14 cellular contexts compared by ENCODE assay signal in genomic region chr2:179240481-179241451, GRCh38. TPM values are rescaled to one million over a fixed set of nuclear protein-coding genes. Genes with fewer than 3 reads are reported as not detected.
DNase-seq lines count a peak whose midpoint lies in the region; ATAC-seq and TF ChIP-seq lines count a peak whose summit lies in the region.
"Had no signal": no experiment of that assay in that cellular context is flagged by ENCODE, and none has a peak within 500 bp of the region (broad histone marks: within the 10 kb centered on the region; RNA-seq: fewer than 3 reads in every experiment).

No MANE protein-coding gene starts in this region.

- TF ChIP-seq POLR2A in breast epithelium (IDR thresholded peaks at IDR 0.05) = no peak

- H3K27ac ChIP-seq in breast epithelium (peak overlapping the region in 1 of 2 donors; percentile 52), upper lobe of right lung (no peak overlapping the region)
- no peak overlapping the region for H3K27ac ChIP-seq in effector memory CD4-positive, alpha-beta T cell (ENCODE audit: insufficient read depth, low read length, poor library complexity, severe bottlenecking)
- H3K27ac ChIP-seq: KMS-11, vagina, WERI-Rb-1 had no signal

- H3K4me3 Mint-ChIP-seq in MCF 10A (ENCODE audit: unreplicated experiment) = no peak overlapping the region

- POLR2A ChIA-PET in MCF 10A (lab: Yijun Ruan, JAX) = interaction anchor here (1.9 to 2.7 kb wide), 2 partner anchors 14 to 22 kb away, joined by 14 to 17 read pairs; no protein-coding TSS in a partner anchor

- no TSS peak for BruUV-seq in MCF 10A (replicated peaks; lab: Mats Ljungman, UMichigan)

- no peak for TF ChIP-seq CTCF in MCF 10A (IDR thresholded peaks at IDR 0.05; ENCODE audit: unreplicated experiment)
- TF ChIP-seq CTCF in breast epithelium (IDR thresholded peaks at IDR 0.05) = no peak
- peak; percentile 8 for TF ChIP-seq CTCF in fibroblast of pulmonary artery (IDR thresholded peaks at IDR 0.05; ENCODE audit: low read length, missing control alignments)
- TF ChIP-seq CTCF in upper lobe of right lung (IDR thresholded peaks at IDR 0.05) = no peak

- CTCF ChIA-PET in MCF 10A (lab: Yijun Ruan, JAX) = interaction anchor here (0.7 to 1.8 kb wide), 4 partner anchors 7 to 26 kb away, joined by 3 to 11 read pairs (median 5); no protein-coding TSS in a partner anchor

- peak overlapping the region; percentile 77 for H3K27ac Mint-ChIP-seq in MCF 10A (ENCODE audit: low read depth, unreplicated experiment)

- H3K4me1 Mint-ChIP-seq in MCF 10A (ENCODE audit: insufficient read depth, unreplicated experiment) = peaks cover 44% of the 10 kb centered on the region

- H3K9me3 Mint-ChIP-seq in MCF 10A (ENCODE audit: unreplicated experiment) = peaks cover 6% of the 10 kb centered on the region

- H3K4me1 ChIP-seq in breast epithelium (no peaks in the 10 kb centered on the region), upper lobe of right lung (peaks cover 19% of the 10 kb centered on the region)
- no peaks in the 10 kb centered on the region for H3K4me1 ChIP-seq in effector memory CD4-positive, alpha-beta T cell (ENCODE audit: control insufficient read depth, insufficient read depth, low read length, poor library complexity, severe bottlenecking)

- no peaks in the 10 kb centered on the region for H3K27me3 Mint-ChIP-seq in MCF 10A (ENCODE audit: insufficient read depth, unreplicated experiment)

- intact Hi-C loops in MCF 10A (cut with micrococcal nuclease) (no loop called here), breast epithelium (cut with DNase I; ENCODE audit: low total_unique reads) (no loop called here), upper lobe of right lung (cut with DNase I) (no loop called here)

- peak; percentile 26 for ATAC-seq in upper lobe of right lung
- no peak for ATAC-seq in GM19452 (IDR thresholded peaks at IDR 0.05; ENCODE audit: unreplicated experiment)

- H3K4me3 ChIP-seq in breast epithelium (no peak overlapping the region), fibroblast of pulmonary artery (replicated peaks; ENCODE audit: low read depth, low read length) (no peak overlapping the region), upper lobe of right lung (no peak overlapping the region)
- H3K4me3 ChIP-seq in effector memory CD4-positive, alpha-beta T cell (ENCODE audit: insufficient read depth, low read depth, low read length, poor library complexity, severe bottlenecking) = no peak overlapping the region
- H3K4me3 ChIP-seq: vagina had no signal

- DNase-seq in MCF 10A (ENCODE audit: unreplicated experiment) (no peak), breast epithelium (ENCODE audit: low spot score in 2 of 2) (no peak), OCI-M1 (lab: John Stamatoyannopoulos, UW) (peak; percentile 56), fibroblast of pulmonary artery (ENCODE audit: low read depth) (no peak), upper lobe of right lung (no peak), NCI-H2171 (lab: John Stamatoyannopoulos, UW) (no peak)
- no peak for DNase-seq in effector memory CD4-positive, alpha-beta T cell
- DNase-seq: cerebellar nuclear complex, NCI-H2107, SHP77, WERI-Rb-1 had no signal

- H3K27me3 ChIP-seq in breast epithelium (no peaks in the 10 kb centered on the region), upper lobe of right lung (no peaks in the 10 kb centered on the region)
- H3K27me3 ChIP-seq in effector memory CD4-positive, alpha-beta T cell (replicated peaks; ENCODE audit: control insufficient read depth, insufficient read depth, low read length, poor library complexity, severe bottlenecking) = no peaks in the 10 kb centered on the region
- H3K27me3 ChIP-seq: vagina had no signal

- no peaks in the 10 kb centered on the region for H3K36me3 ChIP-seq in breast epithelium
- H3K36me3 ChIP-seq in upper lobe of right lung = no peaks in the 10 kb centered on the region
- no peaks in the 10 kb centered on the region for H3K36me3 ChIP-seq in effector memory CD4-positive, alpha-beta T cell (ENCODE audit: control insufficient read depth, insufficient read depth, low read length)
- H3K36me3 ChIP-seq: vagina, WERI-Rb-1 had no signal

- no peaks in the 10 kb centered on the region for H3K36me3 Mint-ChIP-seq in MCF 10A (ENCODE audit: insufficient read depth, unreplicated experiment)

- H3K9me3 ChIP-seq in breast epithelium (no peaks in the 10 kb centered on the region), upper lobe of right lung (no peaks in the 10 kb centered on the region)
- no peaks in the 10 kb centered on the region for H3K9me3 ChIP-seq in effector memory CD4-positive, alpha-beta T cell (ENCODE audit: control insufficient read depth, low read length)
- H3K9me3 ChIP-seq: vagina had no signal

RNA-seq across cellular contexts. Expression of gene SESTD1, which starts 23.9 kb away (rescaled TPM):
- total RNA-seq in MCF 10A (2022) (43.0 and 58.5 TPM in 2 replicates), breast epithelium (100 to 1,000 TPM in 1 of 3 donors, 10 to 100 TPM in 2; 54.1 to 137 (median 54.9) TPM), upper lobe of right lung (107 TPM)
